In genomic region chr19:15404097-15404779, GRCh38 we compare ENCODE assay signal across 11 cellular contexts. TPM values are rescaled to one million over a fixed set of nuclear protein-coding genes. Genes with fewer than 3 reads are reported as not detected.
DNase-seq lines count a peak whose midpoint lies in the region; ATAC-seq and TF ChIP-seq lines count a peak whose summit lies in the region.
"Had no signal": no experiment of that assay in that cellular context is flagged by ENCODE, and none has a peak within 500 bp of the region (broad histone marks: within the 10 kb centered on the region; RNA-seq: fewer than 3 reads in every experiment).

No MANE protein-coding gene starts in this region.

- H3K36me3 Mint-ChIP-seq in activated CD4-positive, alpha-beta memory T cell treated with anti-CD3 and anti-CD28 coated beads, Interleukin-2, amount 10 ng/mL, durations not matched to agents 7 days and 5 days (ENCODE audit: low read depth), result peaks cover 41% of the 10 kb centered on the region
- H3K36me3 Mint-ChIP-seq in activated CD4-positive, alpha-beta memory T cell treated with anti-CD3 and anti-CD28 coated beads for 36 hours, result peaks cover 9% of the 10 kb centered on the region
- peaks cover 9% of the 10 kb centered on the region for H3K36me3 Mint-ChIP-seq in chondrocyte (ENCODE audit: low read depth)

- no peak for DNase-seq in activated CD4-positive, alpha-beta memory T cell treated with anti-CD3 and anti-CD28 coated beads, Interleukin-2, amount 10 ng/mL, durations not matched to agents 7 days and 5 days
- DNase-seq in activated CD4-positive, alpha-beta memory T cell treated with anti-CD3 and anti-CD28 coated beads for 36 hours, result no peak
- DNase-seq in chondrocyte (ENCODE audit: low spot score), result no peak
- no peak for DNase-seq in thoracic aorta (ENCODE audit: low spot score)
- no peak for DNase-seq in left lobe of liver (ENCODE audit: low spot score)
- DNase-seq: activated CD4-positive, CD25-positive, alpha-beta regulatory T cell treated with anti-CD3 and anti-CD28 coated beads, Interleukin-2, amount 50 U/mL, for 72 hours; SHP77 treated with DMSO at 0.1 percent for 48 hours had no signal

- H3K4me3 ChIP-seq in muscle layer of duodenum (ENCODE audit: low read depth in 1 of 2, low read length in 2 of 2) (peak overlapping the region in 1 of 2 donors; percentile 12), thoracic aorta (peak overlapping the region; percentile 4)

- H3K36me3 ChIP-seq in muscle layer of duodenum (ENCODE audit: control insufficient read depth in 1 of 2, insufficient read depth in 2 of 2, low read length in 2 of 2) (peaks cover 23 to 32% of the 10 kb centered on the region in 2 donors), thoracic aorta (peaks cover 31% of the 10 kb centered on the region)

- no peak for TF ChIP-seq CTCF in chondrocyte (IDR thresholded peaks at IDR 0.05)
- TF ChIP-seq CTCF in thoracic aorta (IDR thresholded peaks at IDR 0.05), result no peak

- H3K4me3 Mint-ChIP-seq in activated CD4-positive, alpha-beta memory T cell treated with anti-CD3 and anti-CD28 coated beads, Interleukin-2, amount 10 ng/mL, durations not matched to agents 7 days and 5 days, result no peak overlapping the region
- no peak overlapping the region for H3K4me3 Mint-ChIP-seq in activated CD4-positive, alpha-beta memory T cell treated with anti-CD3 and anti-CD28 coated beads for 36 hours
- no peak overlapping the region for H3K4me3 Mint-ChIP-seq in chondrocyte (ENCODE audit: unreplicated experiment)

- intact Hi-C loops in activated CD4-positive, alpha-beta memory T cell treated with anti-CD3 and anti-CD28 coated beads for 36 hours (cut with micrococcal nuclease), result no loop called here

- peak overlapping the region; percentile 65 for H3K27ac ChIP-seq in muscle layer of duodenum (ENCODE audit: low read length)
- peak overlapping the region; percentile 75 to 78 for H3K27ac ChIP-seq in thoracic aorta
- H3K27ac ChIP-seq: KMS-11 had no signal

- POLR2A ChIA-PET in activated CD4-positive, alpha-beta memory T cell treated with anti-CD3 and anti-CD28 coated beads, Interleukin-2, amount 10 ng/mL, durations not matched to agents 7 days and 5 days (lab: Charles Lee), result interaction anchor here (0.7 kb wide), 1 partner anchor 25 kb away, joined by 3 read pairs; the partner anchor contains the start of gene AKAP8
- POLR2A ChIA-PET in activated CD4-positive, alpha-beta memory T cell treated with anti-CD3 and anti-CD28 coated beads for 36 hours (lab: Charles Lee), result no interaction called here

- peak overlapping the region; percentile 46 for H3K27ac Mint-ChIP-seq in activated CD4-positive, alpha-beta memory T cell treated with anti-CD3 and anti-CD28 coated beads, Interleukin-2, amount 10 ng/mL, durations not matched to agents 7 days and 5 days
- no peak overlapping the region for H3K27ac Mint-ChIP-seq in activated CD4-positive, alpha-beta memory T cell treated with anti-CD3 and anti-CD28 coated beads for 36 hours
- H3K27ac Mint-ChIP-seq in chondrocyte (ENCODE audit: unreplicated experiment), result peak overlapping the region; percentile 52

- no peaks in the 10 kb centered on the region for H3K27me3 Mint-ChIP-seq in activated CD4-positive, alpha-beta memory T cell treated with anti-CD3 and anti-CD28 coated beads, Interleukin-2, amount 10 ng/mL, durations not matched to agents 7 days and 5 days
- H3K27me3 Mint-ChIP-seq in activated CD4-positive, alpha-beta memory T cell treated with anti-CD3 and anti-CD28 coated beads for 36 hours, result no peaks in the 10 kb centered on the region
- H3K27me3 Mint-ChIP-seq in chondrocyte (ENCODE audit: low read depth), result no peaks in the 10 kb centered on the region

- H3K9me3 Mint-ChIP-seq in activated CD4-positive, alpha-beta memory T cell treated with anti-CD3 and anti-CD28 coated beads, Interleukin-2, amount 10 ng/mL, durations not matched to agents 7 days and 5 days, result no peaks in the 10 kb centered on the region
- no peaks in the 10 kb centered on the region for H3K9me3 Mint-ChIP-seq in activated CD4-positive, alpha-beta memory T cell treated with anti-CD3 and anti-CD28 coated beads for 36 hours
- no peaks in the 10 kb centered on the region for H3K9me3 Mint-ChIP-seq in chondrocyte (ENCODE audit: low read depth)

- CTCF ChIA-PET in activated CD4-positive, alpha-beta memory T cell treated with anti-CD3 and anti-CD28 coated beads, Interleukin-2, amount 10 ng/mL, durations not matched to agents 7 days and 5 days (lab: Charles Lee), result interaction anchor here (0.5 to 2.0 kb wide), 3 partner anchors 15 to 157 kb away, joined by 3 to 6 read pairs (median 4); partner anchors contain the start of gene AKAP8L
- CTCF ChIA-PET in activated CD4-positive, alpha-beta memory T cell treated with anti-CD3 and anti-CD28 coated beads for 36 hours (lab: Charles Lee), result interaction anchor here (0.6 to 1.2 kb wide), 3 partner anchors 15 to 227 kb away, joined by 3 to 5 read pairs (median 3); partner anchors contain the start of gene AKAP8L

- ATAC-seq in thoracic aorta (ENCODE audit: insufficient number of reproducible peaks, low FRiP score, low read depth) (no peak), left lobe of liver (no peak), GM21528 (IDR thresholded peaks at IDR 0.05; ENCODE audit: low FRiP score, unreplicated experiment) (no peak), GM21526 (IDR thresholded peaks at IDR 0.05; ENCODE audit: low FRiP score, unreplicated experiment) (no peak)

- no peaks in the 10 kb centered on the region for H3K9me3 ChIP-seq in muscle layer of duodenum (ENCODE audit: control insufficient read depth in 1 of 2, low read length in 2 of 2)
- no peaks in the 10 kb centered on the region for H3K9me3 ChIP-seq in thoracic aorta

- no peaks in the 10 kb centered on the region for H3K27me3 ChIP-seq in muscle layer of duodenum (ENCODE audit: low read depth, low read length)
- H3K27me3 ChIP-seq in thoracic aorta (replicated peaks; ENCODE audit: insufficient read depth), result no peaks in the 10 kb centered on the region

- H3K4me1 ChIP-seq in muscle layer of duodenum (ENCODE audit: control insufficient read depth in 1 of 2, insufficient read depth in 2 of 2, low read length in 2 of 2), result peaks cover 6 to 57% of the 10 kb centered on the region in 2 donors
- peaks cover 20 to 54% of the 10 kb centered on the region in 2 donors for H3K4me1 ChIP-seq in thoracic aorta (ENCODE audit: control insufficient read depth in 1 of 2, low read depth in 2 of 2)

- H3K4me1 Mint-ChIP-seq in activated CD4-positive, alpha-beta memory T cell treated with anti-CD3 and anti-CD28 coated beads, Interleukin-2, amount 10 ng/mL, durations not matched to agents 7 days and 5 days, result peaks cover 14% of the 10 kb centered on the region
- peaks cover 30% of the 10 kb centered on the region for H3K4me1 Mint-ChIP-seq in activated CD4-positive, alpha-beta memory T cell treated with anti-CD3 and anti-CD28 coated beads for 36 hours (ENCODE audit: low read depth)
- H3K4me1 Mint-ChIP-seq in chondrocyte (ENCODE audit: low read depth), result peaks cover 25% of the 10 kb centered on the region

RNA-seq across cellular contexts. Expression of gene AKAP8L, which starts 14.6 kb away (rescaled TPM):
- 10 to 100 TPM; 96.3 to 98.2 TPM for total RNA-seq in activated CD4-positive, alpha-beta memory T cell treated with anti-CD3 and anti-CD28 coated beads, Interleukin-2, amount 10 ng/mL, durations not matched to agents 7 days and 5 days
- total RNA-seq in activated CD4-positive, alpha-beta memory T cell treated with anti-CD3 and anti-CD28 coated beads for 36 hours, result 100 to 1,000 TPM in 1 of 2 experiments, 10 to 100 TPM in 1; 94.2 to 100 TPM
- total RNA-seq in chondrocyte, result 69.5 to 103 TPM (median 76.0 TPM) in 3 replicates
- 100 to 1,000 TPM; 163 to 247 TPM for total RNA-seq in thoracic aorta
- total RNA-seq in left lobe of liver, result 64.5 TPM

RNA-seq across cellular contexts. Expression of gene AKAP8, which starts 24.7 kb away (rescaled TPM):
- 10 to 100 TPM; 43.8 to 45.9 TPM for total RNA-seq in activated CD4-positive, alpha-beta memory T cell treated with anti-CD3 and anti-CD28 coated beads, Interleukin-2, amount 10 ng/mL, durations not matched to agents 7 days and 5 days
- total RNA-seq in activated CD4-positive, alpha-beta memory T cell treated with anti-CD3 and anti-CD28 coated beads for 36 hours, result 10 to 100 TPM; 31.5 to 37.2 TPM
- total RNA-seq in chondrocyte (21.3 to 23.5 TPM (median 23.0 TPM) in 3 replicates), thoracic aorta (10 to 100 TPM; 18.7 to 54.9 TPM), left lobe of liver (24.7 TPM)

RNA-seq across cellular contexts. Expression of gene WIZ, which starts 45.5 kb away (rescaled TPM):
- 10 to 100 TPM; 25.3 to 25.4 TPM for total RNA-seq in activated CD4-positive, alpha-beta memory T cell treated with anti-CD3 and anti-CD28 coated beads, Interleukin-2, amount 10 ng/mL, durations not matched to agents 7 days and 5 days
- 10 to 100 TPM; 18.2 to 21.4 TPM for total RNA-seq in activated CD4-positive, alpha-beta memory T cell treated with anti-CD3 and anti-CD28 coated beads for 36 hours
- total RNA-seq in chondrocyte, result 50.6 to 54.0 TPM (median 52.4 TPM) in 3 replicates
- total RNA-seq in thoracic aorta, result 10 to 100 TPM; 37.8 to 45.3 TPM
- 18.7 TPM for total RNA-seq in left lobe of liver
